ENCODE assay signal across 22 cellular contexts in genomic region chr12:46558696-46559095, GRCh38.
DNase-seq lines count a peak whose midpoint lies in the region; ATAC-seq, FAIRE-seq and TF ChIP-seq lines count a peak whose summit lies in the region.
"Had no signal": no experiment of that assay in that cellular context is flagged by ENCODE, and none has a peak within 500 bp of the region (broad histone marks: within the 10 kb centered on the region; RNA-seq: fewer than 3 reads in every experiment).

No MANE protein-coding gene starts in this region.

- no peak for TF ChIP-seq CTCF in esophagus muscularis mucosa (IDR thresholded peaks at IDR 0.05)
- TF ChIP-seq CTCF in pancreas (IDR thresholded peaks at IDR 0.05) = no peak
- no peak for TF ChIP-seq CTCF in uterus (IDR thresholded peaks at IDR 0.05)

- peaks cover 10% of the 10 kb centered on the region for H3K4me1 Mint-ChIP-seq in activated CD4-positive, alpha-beta memory T cell treated with anti-CD3 and anti-CD28 coated beads, Interleukin-2, amount 10 ng/mL, durations not matched to agents 7 days and 5 days
- H3K4me1 Mint-ChIP-seq: CD8-positive, alpha-beta memory T cell had no signal

- H3K4me1 ChIP-seq in esophagus muscularis mucosa (peaks cover 11 to 39% (median 21%) of the 10 kb centered on the region in 4 donors), pancreas (peaks cover 0 to 3% (median 0%) of the 10 kb centered on the region in 3 donors), uterus (peaks cover 0 to 11% of the 10 kb centered on the region in 2 donors)

- peaks cover 9% of the 10 kb centered on the region for H3K36me3 Mint-ChIP-seq in activated CD4-positive, alpha-beta memory T cell treated with anti-CD3 and anti-CD28 coated beads, Interleukin-2, amount 10 ng/mL, durations not matched to agents 7 days and 5 days (ENCODE audit: low read depth)
- H3K36me3 Mint-ChIP-seq: activated CD4-positive, alpha-beta memory T cell treated with anti-CD3 and anti-CD28 coated beads for 36 hours had no signal

- 80% methylated on average over 5 of the region's 5 CpGs for WGBS in esophagus muscularis mucosa
- 93 to 96% methylated on average over 5 of the region's 5 CpGs for WGBS in pancreas, 2 donors

- H3K9me3 Mint-ChIP-seq in activated CD4-positive, alpha-beta memory T cell treated with anti-CD3 and anti-CD28 coated beads, Interleukin-2, amount 10 ng/mL, durations not matched to agents 7 days and 5 days = peaks cover 5% of the 10 kb centered on the region
- H3K9me3 Mint-ChIP-seq: activated CD4-positive, alpha-beta memory T cell treated with anti-CD3 and anti-CD28 coated beads for 36 hours had no signal

- H3K27me3 Mint-ChIP-seq in activated CD4-positive, alpha-beta memory T cell treated with anti-CD3 and anti-CD28 coated beads, Interleukin-2, amount 10 ng/mL, durations not matched to agents 7 days and 5 days = no peaks in the 10 kb centered on the region
- H3K27me3 Mint-ChIP-seq: activated CD4-positive, alpha-beta memory T cell treated with anti-CD3 and anti-CD28 coated beads for 36 hours had no signal

- H3K27ac ChIP-seq in SK-N-MC (peak overlapping the region; percentile 99), esophagus muscularis mucosa (replicated peaks in 1 of 4) (peak overlapping the region in 3 of 4 donors; percentile 11 to 23 (median 22)), pancreas (no peak overlapping the region), uterus (peak overlapping the region; percentile 71 to 81)
- H3K27ac ChIP-seq: KMS-11 had no signal

- POLR2A ChIA-PET in activated CD4-positive, alpha-beta memory T cell treated with anti-CD3 and anti-CD28 coated beads, Interleukin-2, amount 10 ng/mL, durations not matched to agents 7 days and 5 days (lab: Charles Lee) = no interaction called here

- no peak overlapping the region for H3K9ac ChIP-seq in SK-N-MC (ENCODE audit: insufficient read length)
- H3K9ac ChIP-seq: KMS-11, SK-N-SH had no signal

- H3K36me3 ChIP-seq in SK-N-MC (ENCODE audit: insufficient read depth, low read length) = no peaks in the 10 kb centered on the region
- no peaks in the 10 kb centered on the region for H3K36me3 ChIP-seq in esophagus muscularis mucosa
- no peaks in the 10 kb centered on the region for H3K36me3 ChIP-seq in pancreas
- no peaks in the 10 kb centered on the region for H3K36me3 ChIP-seq in uterus
- H3K36me3 ChIP-seq: left ventricle myocardium inferior had no signal

- intact Hi-C loops in esophagus muscularis mucosa (cut with DNase I) = loop anchor here (10.0 kb wide), 1 partner anchor 174 kb away; no protein-coding TSS in a partner anchor
- intact Hi-C loops in pancreas (cut with DNase I) = no loop called here
- intact Hi-C loops in uterus (cut with DNase I; ENCODE audit: low total_unique reads) = no loop called here

- H3K4me3 Mint-ChIP-seq in activated CD4-positive, alpha-beta memory T cell treated with anti-CD3 and anti-CD28 coated beads, Interleukin-2, amount 10 ng/mL, durations not matched to agents 7 days and 5 days = no peak overlapping the region
- H3K4me3 Mint-ChIP-seq: activated CD4-positive, alpha-beta memory T cell treated with anti-CD3 and anti-CD28 coated beads for 36 hours; CD8-positive, alpha-beta memory T cell had no signal

- no peak for ATAC-seq in pancreas
- ATAC-seq in HG03460 (IDR thresholded peaks at IDR 0.05; ENCODE audit: unreplicated experiment) = no peak
- no peak for ATAC-seq in GM21360 (IDR thresholded peaks at IDR 0.05; ENCODE audit: unreplicated experiment)

- DNase-seq in SK-N-MC (ENCODE audit: low read depth, low spot score) (no peak), esophagus muscularis mucosa (ENCODE audit: extremely low spot score) (no peak), pancreas (no peak), uterus (no peak)
- DNase-seq in activated CD4-positive, alpha-beta memory T cell treated with anti-CD3 and anti-CD28 coated beads, Interleukin-2, amount 10 ng/mL, durations not matched to agents 7 days and 5 days = no peak
- DNase-seq: activated CD4-positive, alpha-beta memory T cell treated with anti-CD3 and anti-CD28 coated beads for 36 hours; activated T-cell treated with anti-CD3 and anti-CD28 coated beads, Interleukin-2, amount 50 U/mL, for 1 hour; amniotic stem cell; caudate nucleus; CD8-positive, alpha-beta memory T cell; DND-41; head of caudate nucleus; left ventricle myocardium inferior; NCI-H187; NCI-H226; SK-N-SH; stimulated activated CD4-positive, alpha-beta T cell treated with anti-CD3 and anti-CD28 coated beads, Interleukin-15, amount 100 ng/mL, for 24 hours; testis had no signal

- H3K27me3 ChIP-seq in esophagus muscularis mucosa (no peaks in the 10 kb centered on the region), pancreas (no peaks in the 10 kb centered on the region), uterus (no peaks in the 10 kb centered on the region)
- H3K27me3 ChIP-seq: testis had no signal

- H3K27ac Mint-ChIP-seq in activated CD4-positive, alpha-beta memory T cell treated with anti-CD3 and anti-CD28 coated beads, Interleukin-2, amount 10 ng/mL, durations not matched to agents 7 days and 5 days = no peak overlapping the region
- H3K27ac Mint-ChIP-seq: activated CD4-positive, alpha-beta memory T cell treated with anti-CD3 and anti-CD28 coated beads for 36 hours; CD8-positive, alpha-beta memory T cell had no signal

- peaks cover under 1% of the 10 kb centered on the region; the same call in 1 of the 2 replicates for H3K9me3 ChIP-seq in SK-N-MC (ENCODE audit: low read depth, low read length)
- H3K9me3 ChIP-seq in esophagus muscularis mucosa = no peaks in the 10 kb centered on the region
- no peaks in the 10 kb centered on the region for H3K9me3 ChIP-seq in pancreas
- no peaks in the 10 kb centered on the region for H3K9me3 ChIP-seq in uterus
- H3K9me3 ChIP-seq: SK-N-SH, testis had no signal

- no peak for TF ChIP-seq POLR2A in esophagus muscularis mucosa (IDR thresholded peaks at IDR 0.05; ENCODE audit: low read depth)
- TF ChIP-seq POLR2A in uterus (IDR thresholded peaks at IDR 0.05) = no peak

- CTCF ChIA-PET in activated CD4-positive, alpha-beta memory T cell treated with anti-CD3 and anti-CD28 coated beads, Interleukin-2, amount 10 ng/mL, durations not matched to agents 7 days and 5 days (lab: Charles Lee) = no interaction called here

- TF ChIP-seq EP300 in esophagus muscularis mucosa (IDR thresholded peaks at IDR 0.05) = no peak

- peak; percentile 13 for FAIRE-seq in pancreas (lab: Jason Lieb, UNC)
- FAIRE-seq: GM12892 had no signal

- no peak overlapping the region for H3K4me3 ChIP-seq in SK-N-MC
- H3K4me3 ChIP-seq in esophagus muscularis mucosa = no peak overlapping the region
- H3K4me3 ChIP-seq in pancreas = no peak overlapping the region
- H3K4me3 ChIP-seq in uterus = no peak overlapping the region
- H3K4me3 ChIP-seq: left ventricle myocardium inferior, testis had no signal

Comparison
In these comparisons a context has a peak if more than half of its experiments do, and no peak if none do; other contexts are left out.
1. H3K27ac ChIP-seq: peak in SK-N-MC (single experiment), esophagus muscularis mucosa (3 of 4) and uterus (2 of 2); none in pancreas (0 of 4).